ENCODE assay signal across 13 cellular contexts in genomic region chr9:113955076-113955752, GRCh38.
DNase-seq lines count a peak whose midpoint lies in the region; ATAC-seq lines count a peak whose summit lies in the region.
"Had no signal": no experiment of that assay in that cellular context is flagged by ENCODE, and none has a peak within 500 bp of the region (broad histone marks: within the 10 kb centered on the region; RNA-seq: fewer than 3 reads in every experiment).

No MANE protein-coding gene starts in this region.

- no peak for ATAC-seq in GM19395 (IDR thresholded peaks at IDR 0.05; ENCODE audit: unreplicated experiment)
- no peak for ATAC-seq in HG03521 (IDR thresholded peaks at IDR 0.05; ENCODE audit: unreplicated experiment)
- ATAC-seq: activated CD8-positive, alpha-beta T cell treated with anti-CD3 and anti-CD28 coated beads for 36 hours; activated naive CD8-positive, alpha-beta T cell treated with anti-CD3 and anti-CD28 coated beads, Interleukin-2, amount 50 U/mL, for 24 hours had no signal

- no peaks in the 10 kb centered on the region for H3K36me3 ChIP-seq in HAP-1 (replicated peaks)

- H3K4me1 ChIP-seq in HAP-1, result peaks cover 20% of the 10 kb centered on the region

- no peak overlapping the region for H3K4me3 ChIP-seq in HAP-1

- in situ Hi-C loops in HAP-1 (cut with MboI; ENCODE audit: low sequenced_read_pairs), result no loop called here

- no peaks in the 10 kb centered on the region for H3K9me3 ChIP-seq in HAP-1

- no peaks in the 10 kb centered on the region for H3K27me3 ChIP-seq in HAP-1 (ENCODE audit: low read depth)

- DNase-seq in HCEC 1CT (peak; percentile 88), amniotic stem cell (lab: John Stamatoyannopoulos, UW) (peak; percentile 5), hepatic stellate cell (ENCODE audit: low spot score) (peak; percentile 77), smooth muscle cell of the brain vasculature (ENCODE audit: low read depth, low spot score) (peak; percentile 70), NCI-H446 treated with DMSO at 0.1 percent for 48 hours (lab: John Stamatoyannopoulos, UW) (no peak), HAP-1 (ENCODE audit: low spot score in 2 of 2) (no peak)
- DNase-seq: activated CD8-positive, alpha-beta T cell treated with anti-CD3 and anti-CD28 coated beads for 36 hours; activated naive CD8-positive, alpha-beta T cell treated with anti-CD3 and anti-CD28 coated beads, Interleukin-2, amount 50 U/mL, for 24 hours; glutamatergic neuron; NCI-H2081 treated with DMSO at 0.1 percent for 48 hours; stimulated activated CD4-positive, alpha-beta T cell treated with anti-CD3 and anti-CD28 coated beads, Interleukin-2, amount 100 ng/mL, for 24 hours had no signal

Comparison
In these comparisons a context has a peak if more than half of its experiments do, and no peak if none do; other contexts are left out.
1. DNase-seq: peak in HCEC 1CT (single experiment), amniotic stem cell (single experiment), hepatic stellate cell (single experiment) and smooth muscle cell of the brain vasculature (single experiment); none in NCI-H446 treated with DMSO at 0.1 percent for 48 hours (single experiment) and HAP-1 (0 of 2).